Comparison of ENCODE assay signal across 8 cellular contexts in the genomic region with DNA sequence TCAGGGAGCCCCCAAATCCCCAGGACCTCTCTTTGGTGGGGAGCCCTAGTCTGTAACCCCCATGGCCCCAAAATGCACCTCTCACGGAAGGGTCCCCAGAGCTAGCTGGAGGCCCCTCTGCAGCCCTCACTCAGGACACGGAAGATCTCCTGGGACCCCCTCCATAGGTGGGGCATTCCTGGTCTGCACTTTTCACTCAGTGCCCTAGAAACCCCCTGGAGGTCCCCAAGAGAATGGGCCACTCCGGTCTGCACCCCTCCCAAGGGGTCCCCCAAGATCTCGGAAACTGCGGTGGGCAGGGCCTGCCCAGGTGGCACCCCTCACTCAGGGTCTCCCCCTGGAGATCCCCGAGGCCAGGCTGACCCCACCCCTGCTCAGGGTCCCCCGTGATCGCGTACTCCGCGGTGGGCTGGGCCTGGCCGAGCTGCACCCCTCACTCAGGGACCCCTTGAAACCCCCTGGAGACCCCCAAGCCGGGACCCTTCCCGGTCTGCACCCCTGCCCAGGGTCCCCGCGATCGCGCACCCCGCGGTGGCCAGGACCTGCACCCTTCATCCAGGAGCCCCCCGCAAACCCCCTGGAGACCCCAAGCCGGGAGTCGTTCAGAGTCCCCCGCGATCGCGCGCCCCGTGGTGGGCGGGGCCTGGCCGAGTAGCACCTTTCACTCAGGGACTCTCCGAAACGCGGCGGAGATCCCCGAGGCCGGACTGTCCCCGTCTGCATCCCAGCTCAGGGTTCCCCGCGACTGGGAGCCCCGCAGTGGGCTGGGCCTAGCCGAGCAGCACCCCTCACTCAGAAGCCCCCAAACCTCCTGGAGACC. TPM values are rescaled to one million over a fixed set of nuclear protein-coding genes. Genes with fewer than 3 reads are reported as not detected.
DNase-seq lines count a peak whose midpoint lies in the region; ATAC-seq and TF ChIP-seq lines count a peak whose summit lies in the region.

No MANE protein-coding gene starts in this region.

- H3K4me1 ChIP-seq in OCI-LY1 (ENCODE audit: insufficient read depth, low read length, severe bottlenecking), result peaks cover 30% of the 10 kb centered on the region
- H3K4me1 ChIP-seq in right cardiac atrium (ENCODE audit: control insufficient read depth, insufficient read depth, low read length), result no peaks in the 10 kb centered on the region
- H3K4me1 ChIP-seq in smooth muscle cell (ENCODE audit: low read depth), result peaks cover 4% of the 10 kb centered on the region

- H3K9me3 Mint-ChIP-seq in activated naive CD4-positive, alpha-beta T cell treated with anti-CD3 and anti-CD28 coated beads, Interleukin-2, amount 50 U/mL, for 72 hours, result no peaks in the 10 kb centered on the region

- H3K27me3 ChIP-seq in H7 (ENCODE audit: control insufficient read depth, insufficient read depth, low read length) (no peaks in the 10 kb centered on the region), OCI-LY1 (ENCODE audit: insufficient read depth, low read length) (no peaks in the 10 kb centered on the region), right cardiac atrium (ENCODE audit: control insufficient read depth, insufficient read depth) (no peaks in the 10 kb centered on the region), smooth muscle cell (ENCODE audit: low read depth) (no peaks in the 10 kb centered on the region)

- H3K36me3 ChIP-seq in H7 (replicated peaks; ENCODE audit: control insufficient read depth, insufficient read depth, low read length), result no peaks in the 10 kb centered on the region; the same call in 1 of the 2 replicates
- H3K36me3 ChIP-seq in OCI-LY1 (ENCODE audit: insufficient read depth, low read length), result peaks cover 8% of the 10 kb centered on the region; the same call in 1 of the 2 replicates
- no peaks in the 10 kb centered on the region for H3K36me3 ChIP-seq in smooth muscle cell (ENCODE audit: low read depth)

- DNase-seq in ELR (ENCODE audit: low read depth) (peak; percentile 54), H7 (peak; percentile 71), right cardiac atrium (peak; percentile 53 to 80 (median 79)), smooth muscle cell (lab: John Stamatoyannopoulos, UW; ENCODE audit: unreplicated experiment) (no peak), NCI-H2171 treated with DMSO at 0.1 percent for 48 hours (lab: John Stamatoyannopoulos, UW) (no peak), OCI-M2 (lab: John Stamatoyannopoulos, UW; ENCODE audit: unreplicated experiment) (no peak)
- peak; percentile 43 to 70 for DNase-seq in activated naive CD4-positive, alpha-beta T cell treated with anti-CD3 and anti-CD28 coated beads, Interleukin-2, amount 50 U/mL, for 72 hours (ENCODE audit: low spot score in 2 of 2)

- intact Hi-C loops in right cardiac atrium (cut with DNase I), result no loop called here

- H3K9me3 ChIP-seq in OCI-LY1 (ENCODE audit: low read length), result no peaks in the 10 kb centered on the region
- H3K9me3 ChIP-seq in right cardiac atrium (ENCODE audit: control insufficient read depth, low read length), result no peaks in the 10 kb centered on the region
- H3K9me3 ChIP-seq in smooth muscle cell (replicated peaks; ENCODE audit: low read depth), result no peaks in the 10 kb centered on the region

- H3K36me3 Mint-ChIP-seq in activated naive CD4-positive, alpha-beta T cell treated with anti-CD3 and anti-CD28 coated beads, Interleukin-2, amount 50 U/mL, for 72 hours, result peaks cover 4 to 9% of the 10 kb centered on the region in 2 donors

- peaks cover 41% of the 10 kb centered on the region for H3K79me2 ChIP-seq in OCI-LY1 (ENCODE audit: insufficient read depth, low read length)
- peaks cover 60% of the 10 kb centered on the region for H3K79me2 ChIP-seq in smooth muscle cell (ENCODE audit: low read depth)

- peak overlapping the region; percentile 95 for H3K4me3 ChIP-seq in H7 (ENCODE audit: insufficient read depth, low read depth, low read length)
- H3K4me3 ChIP-seq in OCI-LY1 (ENCODE audit: low read depth, low read length, poor library complexity, severe bottlenecking), result peak overlapping the region; percentile 82
- H3K4me3 ChIP-seq in right cardiac atrium (ENCODE audit: low read length), result peak overlapping the region; percentile 86
- peak overlapping the region; percentile 98 for H3K4me3 ChIP-seq in smooth muscle cell

- no peaks in the 10 kb centered on the region for H4K20me1 ChIP-seq in OCI-LY1 (ENCODE audit: insufficient read depth, low read length)
- H4K20me1 ChIP-seq in smooth muscle cell (ENCODE audit: low read depth), result peaks cover 46% of the 10 kb centered on the region

- H3K27ac ChIP-seq in OCI-LY1 (ENCODE audit: low read depth, low read length, poor library complexity, severe bottlenecking), result peak overlapping the region; percentile 20
- H3K27ac ChIP-seq in right cardiac atrium (ENCODE audit: low read length), result no peak overlapping the region
- peak overlapping the region; percentile 24 for H3K27ac ChIP-seq in smooth muscle cell (ENCODE audit: low read depth)

- H3F3A ChIP-seq in OCI-LY1 (ENCODE audit: insufficient read depth, low read length), result no peaks in the 10 kb centered on the region
- no peaks in the 10 kb centered on the region for H3F3A ChIP-seq in smooth muscle cell (ENCODE audit: low read depth)

- peak overlapping the region; percentile 83 to 92 for H3K27ac Mint-ChIP-seq in activated naive CD4-positive, alpha-beta T cell treated with anti-CD3 and anti-CD28 coated beads, Interleukin-2, amount 50 U/mL, for 72 hours

- H3K4me2 ChIP-seq in OCI-LY1 (ENCODE audit: low read length), result peak overlapping the region; percentile 81
- peak overlapping the region; percentile 97 for H3K4me2 ChIP-seq in smooth muscle cell

- H3K9ac ChIP-seq in OCI-LY1 (ENCODE audit: low read length) (peak overlapping the region; percentile 93), smooth muscle cell (ENCODE audit: low read depth) (peak overlapping the region; percentile 85)

- WGBS in right cardiac atrium, result 8% methylated on average over 42 of the region's 42 CpGs
- 14% methylated on average over 22 of the region's 42 CpGs for WGBS in smooth muscle cell (ENCODE audit: low lambda C conversion rate)

- no peak for TF ChIP-seq CTCF in OCI-LY1 (IDR thresholded peaks at IDR 0.05; ENCODE audit: low read length)
- TF ChIP-seq CTCF in smooth muscle cell (IDR thresholded peaks at IDR 0.05; ENCODE audit: borderline replicate concordance, insufficient read depth, poor library complexity, severe bottlenecking), result no peak

- H2AFZ ChIP-seq in OCI-LY1 (ENCODE audit: low read length), result no peak overlapping the region
- H2AFZ ChIP-seq in smooth muscle cell (ENCODE audit: low read depth), result peak overlapping the region; percentile 58

- H3K9me2 ChIP-seq in OCI-LY1 (ENCODE audit: low read depth, low read length), result no peaks in the 10 kb centered on the region

- ATAC-seq in activated naive CD4-positive, alpha-beta T cell treated with anti-CD3 and anti-CD28 coated beads, Interleukin-2, amount 50 U/mL, for 72 hours, result peak; percentile 31 to 45
- ATAC-seq in right cardiac atrium, result peak; percentile 11 to 19

RNA-seq across cellular contexts. Expression of a gene that starts 1.1 kb away (rescaled TPM):
- total RNA-seq in H7 (2014; rRNA removed; shearing (Covaris generic)), result 204 and 229 TPM in 2 replicates
- 10 to 100 TPM; 46.7 to 94.0 TPM for total RNA-seq in activated naive CD4-positive, alpha-beta T cell treated with anti-CD3 and anti-CD28 coated beads, Interleukin-2, amount 50 U/mL, for 72 hours
- total RNA-seq in right cardiac atrium (10 to 100 TPM in 3 of 4 donors, 1 to 10 TPM in 1; 9.6 to 21.6 (median 14.9) TPM), smooth muscle cell (21.7 and 25.5 TPM in 2 replicates)
- polyA plus RNA-seq in right cardiac atrium (12.1 TPM), smooth muscle cell (29.5 and 41.8 TPM in 2 replicates)

RNA-seq across cellular contexts. Expression of a gene that starts 20.2 kb away (rescaled TPM):
- 29.4 and 39.9 TPM in 2 replicates for total RNA-seq in H7 (2014; rRNA removed; shearing (Covaris generic))
- 10 to 100 TPM; 60.9 to 94.1 TPM for total RNA-seq in activated naive CD4-positive, alpha-beta T cell treated with anti-CD3 and anti-CD28 coated beads, Interleukin-2, amount 50 U/mL, for 72 hours
- total RNA-seq in right cardiac atrium (100 to 1,000 TPM in 2 of 4 donors, 10 to 100 TPM in 2; 52.4 to 205 (median 78.9) TPM), smooth muscle cell (252 and 326 TPM in 2 replicates)
- polyA plus RNA-seq in right cardiac atrium (195 TPM), smooth muscle cell (435 and 533 TPM in 2 replicates)

RNA-seq across cellular contexts. Expression of a gene that starts 28.3 kb away (rescaled TPM):
- total RNA-seq in H7 (2014; rRNA removed; shearing (Covaris generic)), result 176 and 179 TPM in 2 replicates
- 100 to 1,000 TPM in 1 of 2 donors, 10 to 100 TPM in 1; 46.5 to 103 TPM for total RNA-seq in activated naive CD4-positive, alpha-beta T cell treated with anti-CD3 and anti-CD28 coated beads, Interleukin-2, amount 50 U/mL, for 72 hours
- total RNA-seq in right cardiac atrium (10 to 100 TPM; 73.9 to 91.2 (median 81.2) TPM), smooth muscle cell (14.1 and 20.0 TPM in 2 replicates)
- polyA plus RNA-seq in right cardiac atrium (69.6 TPM), smooth muscle cell (107 and 119 TPM in 2 replicates)

Comparison
In these comparisons a context has a peak if more than half of its experiments do, and no peak if none do; other contexts are left out.
1. DNase-seq: peak in ELR (single experiment), H7 (single experiment), activated naive CD4-positive, alpha-beta T cell treated with anti-CD3 and anti-CD28 coated beads, Interleukin-2, amount 50 U/mL, for 72 hours (2 of 2) and right cardiac atrium (3 of 3); none in smooth muscle cell (single experiment), NCI-H2171 treated with DMSO at 0.1 percent for 48 hours (single experiment) and OCI-M2 (single experiment).
2. Peak in every context shown above with its lines, with median percentiles within 50 percentile points of each other: H3K4me3 ChIP-seq.